In genomic region chr5:95664204-95664786, GRCh38 we compare ENCODE assay signal across 8 cellular contexts. TPM values are rescaled to one million over a fixed set of nuclear protein-coding genes. Genes with fewer than 3 reads are reported as not detected.
DNase-seq lines count a peak whose midpoint lies in the region; ATAC-seq, FAIRE-seq and TF ChIP-seq lines count a peak whose summit lies in the region.

No MANE protein-coding gene starts in this region.

- no peaks in the 10 kb centered on the region for H3K79me2 ChIP-seq in K562 (ENCODE audit: control insufficient read depth, insufficient read depth, low read length)

- no peaks in the 10 kb centered on the region for H3K27me3 ChIP-seq in K562 (ENCODE audit: control insufficient read depth in 2 of 2, insufficient read depth in 2 of 2, low read length in 2 of 2)
- no peaks in the 10 kb centered on the region for H3K27me3 ChIP-seq in suprapubic skin

- peak overlapping the region; percentile 56; the same call in 1 of the 2 replicates for H2AFZ ChIP-seq in K562 (ENCODE audit: low read depth, low read length)

- TF ChIP-seq EP300 in K562 (IDR thresholded peaks at IDR 0.05; ENCODE audit: low read length) (no peak), suprapubic skin (IDR thresholded peaks at IDR 0.05) (no peak)

- in situ Hi-C loops in ACHN (cut with HindIII; ENCODE audit: low pct_ligation_motif_present, low pct_unique_long_range_greater_than_20kb, low sequenced_read_pairs) = no loop called here
- in situ Hi-C loops in K562 (cut with MboI) = no loop called here

- FAIRE-seq in G401.6 (lab: Jason Lieb, UNC) (peak; percentile 87), K562 (lab: Jason Lieb, UNC) (peak; percentile 77)

- H4K20me1 ChIP-seq in K562 (replicated peaks; ENCODE audit: control insufficient read depth, insufficient read depth, low read length) = no peaks in the 10 kb centered on the region

- intact Hi-C loops in K562 (cut with micrococcal nuclease) = loop anchor here (1.0 to 2.0 kb wide), 4 partner anchors 47 to 183 kb away; no protein-coding TSS in a partner anchor

- TF ChIP-seq CTCF in K562 (IDR thresholded peaks at IDR 0.05 in 2 of 3, conservative IDR thresholded peaks at IDR 0.05 in 1 of 3; ENCODE audit: insufficient read depth in 2 of 3, low read depth in 1 of 3, low read length in 3 of 3) (peak; percentile 48 to 83 (median 66); a peak in 5 of 6 replicates), suprapubic skin (IDR thresholded peaks at IDR 0.05) (peak; percentile 68 to 70)

- H3K27ac ChIP-seq in K562 (ENCODE audit: extremely low read depth, low read depth, low read length) (peak overlapping the region; percentile 39), suprapubic skin (no peak overlapping the region)

- TF ChIP-seq RAD21 in K562 (CRISPR knock-in tag; conservative IDR thresholded peaks at IDR 0.05 in 1 of 2, IDR thresholded peaks at IDR 0.05 in 1 of 2) = peak; percentile 84 to 89

- H3K9me1 ChIP-seq in K562 (ENCODE audit: control insufficient read depth, insufficient read depth, low read length) = no peaks in the 10 kb centered on the region

- CTCF ChIA-PET in K562 (lab: Yijun Ruan, JAX; ENCODE audit: low intra/inter-chr PET ratio) = interaction anchor here (0.9 to 1.3 kb wide), 4 partner anchors 69 to 182 kb away, joined by 3 to 12 read pairs (median 4); no protein-coding TSS in a partner anchor

- H3K9ac ChIP-seq in K562 (ENCODE audit: insufficient read depth in 1 of 2, low read depth in 2 of 2, low read length in 2 of 2) = peak overlapping the region in 1 of 2 experiments; percentile 7; a peak in 1 of 4 replicates

- H3K4me3 ChIP-seq in K562 = no peak overlapping the region
- no peak overlapping the region for H3K4me3 ChIP-seq in suprapubic skin

- WGBS in K562 (ENCODE audit: insufficient coverage, low coverage, missing lambda C conversion rate) = 3% methylated on average over 3 of the region's 3 CpGs
- 8% methylated on average over 3 of the region's 3 CpGs for WGBS in suprapubic skin

- H3K9me3 ChIP-seq in K562 (replicated peaks; ENCODE audit: control insufficient read depth, insufficient read depth, low read depth, low read length) (no peaks in the 10 kb centered on the region), suprapubic skin (no peaks in the 10 kb centered on the region)

- DNase-seq in ACHN = peak; percentile 33
- DNase-seq in NCI-H748 treated with DMSO at 0.1 percent for 48 hours (lab: John Stamatoyannopoulos, UW) = peak; percentile 5
- peak in 2 of 4 experiments; percentile 23 to 66 for DNase-seq in K562 (ENCODE audit: extremely low read depth in 1 of 4, low spot score in 3 of 4)
- peak; percentile 57 for DNase-seq in left kidney (ENCODE audit: low read depth, low spot score)
- DNase-seq in suprapubic skin (ENCODE audit: low spot score in 2 of 2) = no peak

- no TSS peak for BruUV-seq in K562 (replicated peaks; lab: Mats Ljungman, UMichigan)

- POLR2A ChIA-PET in K562 (lab: Yijun Ruan, JAX) = interaction anchor here (1.0 kb wide), 1 partner anchor 13 kb away, joined by 4 read pairs; no protein-coding TSS in a partner anchor

- H3K4me2 ChIP-seq in K562 (ENCODE audit: insufficient read depth, low read length) = no peak overlapping the region

- peaks cover 0 to 16% of the 10 kb centered on the region in 2 experiments; a peak in 3 of 5 replicates for H3K4me1 ChIP-seq in K562 (replicated peaks in 1 of 2; ENCODE audit: control insufficient read depth in 2 of 2, insufficient read depth in 2 of 2, low read length in 2 of 2)
- peaks cover 5% of the 10 kb centered on the region for H3K4me1 ChIP-seq in suprapubic skin

- TF ChIP-seq POLR2A in K562 (conservative IDR thresholded peaks at IDR 0.05) = no peak; the same call in none of the 2 replicates
- no peak for TF ChIP-seq POLR2A in suprapubic skin (IDR thresholded peaks at IDR 0.05)

- ATAC-seq in K562 (peak; percentile 24), GM18870 (IDR thresholded peaks at IDR 0.05; ENCODE audit: unreplicated experiment) (no peak), HG03460 (IDR thresholded peaks at IDR 0.05; ENCODE audit: unreplicated experiment) (no peak)

- peaks cover 11% of the 10 kb centered on the region; the same call in 2 of the 3 replicates for H3K36me3 ChIP-seq in K562 (ENCODE audit: control insufficient read depth, insufficient read depth, low read length)
- no peaks in the 10 kb centered on the region for H3K36me3 ChIP-seq in suprapubic skin

TF ChIP-seq in K562, 482 proteins besides CTCF, POLR2A, EP300 and RAD21 (continues in another document):
- TF ChIP-seq MYNN (IDR thresholded peaks at IDR 0.05) (no peak), MYNN (CRISPR knock-in tag; IDR thresholded peaks at IDR 0.05) (no peak), ZNF764 (CRISPR knock-in tag; IDR thresholded peaks at IDR 0.05; ENCODE audit: low read depth) (0 out of 2 replicates have a peak, but pooled peaks have one; percentile 14), TCF15 (CRISPR knock-in tag; IDR thresholded peaks at IDR 0.05) (no peak), THAP7 (CRISPR knock-in tag; IDR thresholded peaks at IDR 0.05) (no peak)

RNA-seq across cellular contexts. Expression of gene RFESD, which starts 17.7 kb away (rescaled TPM):
- 53.1 and 146 TPM in 2 replicates for total RNA-seq in K562 (2011; cell fraction: chromatin; rRNA removed; ENCODE audit: low replicate concordance)
- total RNA-seq in K562 (2011; cell fraction: nucleolus; rRNA removed) = 30.5 and 38.8 TPM in 2 replicates
- total RNA-seq in K562 (2011; cell fraction: nucleoplasm; rRNA removed) = 87.9 and 144 TPM in 2 replicates
- 59.6 and 62.3 TPM in 2 replicates for total RNA-seq in K562 (2014; rRNA removed)
- total RNA-seq in K562 (2014; rRNA removed; fragmentation: Illumina TruSeq; extraction: Trizol) = 192 and 220 TPM in 2 replicates
- total RNA-seq in K562 (2015; rRNA removed; fragmentation: Illumina TruSeq; extraction: Trizol) = 128 and 140 TPM in 2 replicates
- 128 and 129 TPM in 2 replicates for total RNA-seq in K562 (2021)
- 106 and 218 TPM in 2 replicates for polyA plus RNA-seq in K562 (2011; rRNA removed)
- polyA plus RNA-seq in K562 (2011; cell fraction: cytosol; rRNA removed) = 21.1 and 32.0 TPM in 2 replicates
- 44.8 and 55.3 TPM in 2 replicates for polyA plus RNA-seq in K562 (2011; cell fraction: nucleus; rRNA removed)
- polyA plus RNA-seq in K562 (2012) = 47.8 and 127 TPM in 2 replicates
- 120 and 129 TPM in 2 replicates for polyA plus RNA-seq in K562 (2014; fragmentation: Illumina TruSeq; extraction: Trizol)
- polyA plus RNA-seq in K562 (2014; fragmentation: Nextera tagmentation; extraction: Ambion mirVana) = 100 to 1,000 TPM; 506 to 600 TPM
- polyA plus RNA-seq in K562 (2014; rRNA removed) = 102 and 125 TPM in 2 replicates
- polyA minus RNA-seq in K562 (2011; rRNA and poly(A)+ RNA removed) = 78.8 and 104 TPM in 2 replicates
- 27.6 and 34.3 TPM in 2 replicates for polyA minus RNA-seq in K562 (2011; cell fraction: cytosol; rRNA and poly(A)+ RNA removed)
- polyA minus RNA-seq in K562 (2011; cell fraction: nucleus; rRNA and poly(A)+ RNA removed) = 66.6 and 78.3 TPM in 2 replicates
- total RNA-seq in suprapubic skin = 1 to 10 TPM; 3.5 to 7.6 (median 4.6) TPM

RNA-seq across cellular contexts. Expression of gene SPATA9, which starts 18.5 kb away (rescaled TPM):
- not detected in 2 replicates for total RNA-seq in K562 (2011; cell fraction: chromatin; rRNA removed; ENCODE audit: low replicate concordance)
- total RNA-seq in K562 (2011; cell fraction: nucleolus; rRNA removed) = not detected in 2 replicates
- total RNA-seq in K562 (2011; cell fraction: nucleoplasm; rRNA removed) = not detected in 2 replicates
- total RNA-seq in K562 (2014; rRNA removed) (0.24 TPM in 1 of 2 replicates, not detected in the other), K562 (2014; rRNA removed; fragmentation: Illumina TruSeq; extraction: Trizol) (not detected in 2 replicates), K562 (2015; rRNA removed; fragmentation: Illumina TruSeq; extraction: Trizol) (0.40 TPM in 1 of 2 replicates, not detected in the other), K562 (2021) (0.11 TPM in 1 of 2 replicates, not detected in the other), suprapubic skin (not detected)
- polyA plus RNA-seq in K562 (2011; rRNA removed) (0.28 and 0.38 TPM in 2 replicates), K562 (2014; fragmentation: Illumina TruSeq; extraction: Trizol) (0.16 TPM in 1 of 2 replicates, not detected in the other), K562 (2014; fragmentation: Nextera tagmentation; extraction: Ambion mirVana) (1 to 10 TPM; 3.4 to 5.5 TPM), K562 (2014; rRNA removed) (0.05 and 0.16 TPM in 2 replicates)
- polyA plus RNA-seq in K562 (2011; cell fraction: cytosol; rRNA removed) = 0.09 TPM in 1 of 2 replicates, not detected in the other
- polyA plus RNA-seq in K562 (2011; cell fraction: nucleus; rRNA removed) = 0.14 and 0.24 TPM in 2 replicates
- polyA plus RNA-seq in K562 (2012) = 1.6 and 1.8 TPM in 2 replicates
- 0.18 TPM in 1 of 2 replicates, not detected in the other for polyA minus RNA-seq in K562 (2011; rRNA and poly(A)+ RNA removed)
- not detected in 2 replicates for polyA minus RNA-seq in K562 (2011; cell fraction: cytosol; rRNA and poly(A)+ RNA removed)
- polyA minus RNA-seq in K562 (2011; cell fraction: nucleus; rRNA and poly(A)+ RNA removed) = not detected in 2 replicates

RNA-seq across cellular contexts. Expression of gene GPR150, which starts 44.4 kb away (rescaled TPM):
- not detected in 2 replicates for total RNA-seq in K562 (2011; cell fraction: chromatin; rRNA removed; ENCODE audit: low replicate concordance)
- total RNA-seq in K562 (2011; cell fraction: nucleolus; rRNA removed) = not detected in 2 replicates
- not detected in 2 replicates for total RNA-seq in K562 (2011; cell fraction: nucleoplasm; rRNA removed)
- not detected in 2 replicates for total RNA-seq in K562 (2014; rRNA removed)
- total RNA-seq in K562 (2014; rRNA removed; fragmentation: Illumina TruSeq; extraction: Trizol) = not detected in 2 replicates
- not detected in 2 replicates for total RNA-seq in K562 (2015; rRNA removed; fragmentation: Illumina TruSeq; extraction: Trizol)
- not detected in 2 replicates for total RNA-seq in K562 (2021)
- polyA plus RNA-seq in K562 (2011; rRNA removed) = not detected in 2 replicates
- polyA plus RNA-seq in K562 (2011; cell fraction: cytosol; rRNA removed) = not detected in 2 replicates
- polyA plus RNA-seq in K562 (2011; cell fraction: nucleus; rRNA removed) = not detected in 2 replicates
- not detected in 2 replicates for polyA plus RNA-seq in K562 (2012)
- polyA plus RNA-seq in K562 (2014; fragmentation: Illumina TruSeq; extraction: Trizol) = not detected in 2 replicates
- not detected for polyA plus RNA-seq in K562 (2014; fragmentation: Nextera tagmentation; extraction: Ambion mirVana)
- polyA plus RNA-seq in K562 (2014; rRNA removed) = not detected in 2 replicates
- not detected in 2 replicates for polyA minus RNA-seq in K562 (2011; rRNA and poly(A)+ RNA removed)
- not detected in 2 replicates for polyA minus RNA-seq in K562 (2011; cell fraction: cytosol; rRNA and poly(A)+ RNA removed)
- polyA minus RNA-seq in K562 (2011; cell fraction: nucleus; rRNA and poly(A)+ RNA removed) = not detected in 2 replicates
- under 1 TPM in 3 of 4 donors, not detected in 1; 0.48 to 0.60 (median 0.57) TPM for total RNA-seq in suprapubic skin

Comparison
In these comparisons a context has a peak if more than half of its experiments do, and no peak if none do; other contexts are left out.
1. DNase-seq: peak in ACHN (single experiment), NCI-H748 treated with DMSO at 0.1 percent for 48 hours (single experiment) and left kidney (single experiment); none in suprapubic skin (0 of 2).